9 cellular contexts compared by ENCODE assay signal in the genomic region with DNA sequence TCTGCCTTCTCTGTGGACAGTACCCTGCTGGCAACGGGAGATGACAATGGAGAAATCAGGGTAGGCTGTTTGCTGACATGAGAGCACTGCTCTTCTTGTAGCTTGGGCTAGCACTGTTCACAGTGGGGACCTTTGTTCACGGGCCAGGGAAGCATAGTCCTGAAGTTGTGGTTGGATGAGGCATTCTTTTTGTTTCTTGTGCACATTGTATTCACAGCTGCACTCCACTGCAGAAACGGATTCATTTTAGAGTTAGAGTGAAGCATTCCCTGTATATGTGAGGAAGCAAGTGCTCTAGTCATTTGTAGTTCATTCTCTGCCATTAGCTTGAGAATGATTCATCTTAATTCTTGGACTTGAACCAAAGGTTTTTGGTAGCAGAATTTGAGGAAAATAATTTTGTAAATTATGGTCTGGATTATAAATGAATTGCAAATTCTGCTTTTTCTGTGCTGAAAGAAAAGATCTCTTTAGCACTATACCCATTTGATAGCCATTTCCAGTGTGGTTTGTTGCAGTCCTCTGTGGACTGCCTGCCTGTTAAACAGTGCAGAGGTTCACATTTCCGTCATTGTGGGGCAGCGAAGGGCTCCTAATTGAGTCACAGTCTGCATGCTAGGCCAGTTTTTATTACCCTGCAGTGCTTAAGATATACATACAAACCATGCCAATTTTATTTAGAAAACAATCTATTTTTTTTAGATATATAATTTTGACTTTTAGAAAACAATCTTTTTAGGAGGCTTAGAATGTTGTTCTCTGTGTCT.
DNase-seq lines count a peak whose midpoint lies in the region; ATAC-seq, FAIRE-seq and TF ChIP-seq lines count a peak whose summit lies in the region.
"Had no signal": no experiment of that assay in that cellular context is flagged by ENCODE, and none has a peak within 500 bp of the region (broad histone marks: within the 10 kb centered on the region; RNA-seq: fewer than 3 reads in every experiment).

No MANE protein-coding gene starts in this region.

- H3K4me3 Mint-ChIP-seq in naive thymus-derived CD8-positive, alpha-beta T cell, result no peak overlapping the region

- H2BK120ac ChIP-seq in mesenchymal stem cell (ENCODE audit: low read depth, low read length), result no peak overlapping the region

- H4K91ac ChIP-seq in mesenchymal stem cell (ENCODE audit: low read length), result no peak overlapping the region

- peaks cover 13% of the 10 kb centered on the region for H3K79me1 ChIP-seq in mesenchymal stem cell (replicated peaks; ENCODE audit: low read length, poor library complexity, severe bottlenecking)

- no peak overlapping the region for H3K4ac ChIP-seq in mesenchymal stem cell (ENCODE audit: low read depth in 1 of 2, low read length in 2 of 2)

- POLR2A ChIA-PET in naive thymus-derived CD8-positive, alpha-beta T cell (lab: Charles Lee), result no interaction called here

- H2AK5ac ChIP-seq in mesenchymal stem cell (ENCODE audit: low read length, severe bottlenecking), result no peak overlapping the region

- peaks cover 0 to 3% (median 0%) of the 10 kb centered on the region in 4 donors for H3K4me1 Mint-ChIP-seq in naive thymus-derived CD8-positive, alpha-beta T cell

- H2BK12ac ChIP-seq in mesenchymal stem cell (ENCODE audit: low read length in 2 of 2), result no peak overlapping the region

- H2BK5ac ChIP-seq in mesenchymal stem cell (ENCODE audit: low read depth, low read length, poor library complexity, severe bottlenecking), result peak overlapping the region; percentile 24

- H2BK15ac ChIP-seq in mesenchymal stem cell (ENCODE audit: low read depth, poor library complexity, severe bottlenecking), result no peak overlapping the region

- no peak overlapping the region for H3K4me2 ChIP-seq in mesenchymal stem cell (ENCODE audit: low read length, poor library complexity, severe bottlenecking)

- no peak overlapping the region for H2AFZ ChIP-seq in mesenchymal stem cell (ENCODE audit: low read depth, low read length)

- H3K27me3 ChIP-seq in SJCRH30 (no peaks in the 10 kb centered on the region), mesenchymal stem cell (ENCODE audit: control insufficient read depth in 1 of 2, insufficient read depth in 1 of 2, low read length in 2 of 2) (no peaks in the 10 kb centered on the region)

- H3K4me1 ChIP-seq in SJCRH30, result no peaks in the 10 kb centered on the region
- peaks cover 4% of the 10 kb centered on the region for H3K4me1 ChIP-seq in mesenchymal stem cell (ENCODE audit: control insufficient read depth, insufficient read depth, low read depth, low read length)

- no peaks in the 10 kb centered on the region for H3K9me3 Mint-ChIP-seq in naive thymus-derived CD8-positive, alpha-beta T cell

- H3K27ac ChIP-seq in SJCRH30 (no peak overlapping the region), mesenchymal stem cell (ENCODE audit: low read length, poor library complexity, severe bottlenecking) (peak overlapping the region; percentile 47)

- no peak overlapping the region for H3K9ac ChIP-seq in mesenchymal stem cell (ENCODE audit: low read length)

- H4K8ac ChIP-seq in mesenchymal stem cell (ENCODE audit: low read length), result no peak overlapping the region

- H3K36me3 ChIP-seq in SJCRH30 (peaks cover 35% of the 10 kb centered on the region), mesenchymal stem cell (ENCODE audit: control insufficient read depth in 1 of 2, insufficient read depth in 2 of 2, low read depth in 1 of 2, low read length in 2 of 2) (peaks cover 14 to 67% of the 10 kb centered on the region in 2 experiments)

- ATAC-seq in GM21529 (IDR thresholded peaks at IDR 0.05; ENCODE audit: unreplicated experiment), result peak; percentile 79
- no peak for ATAC-seq in naive thymus-derived CD8-positive, alpha-beta T cell

- H3K9me3 ChIP-seq in SJCRH30 (replicated peaks) (no peaks in the 10 kb centered on the region), mesenchymal stem cell (ENCODE audit: control insufficient read depth, low read length) (no peaks in the 10 kb centered on the region)

- H3K18ac ChIP-seq in mesenchymal stem cell (ENCODE audit: low read depth in 1 of 2, low read length in 2 of 2), result no peak overlapping the region

- no peak overlapping the region for H3K14ac ChIP-seq in mesenchymal stem cell (ENCODE audit: low read length in 2 of 2)

- no peak overlapping the region for H3K23ac ChIP-seq in mesenchymal stem cell (ENCODE audit: low read length in 2 of 2)

- 52% methylated on average over 5 of the region's 5 CpGs for WGBS in mesenchymal stem cell

- TF ChIP-seq CTCF in choroid plexus epithelial cell (conservative IDR thresholded peaks at IDR 0.05; ENCODE audit: low read depth, low read length), result peak; percentile 79

- no peak overlapping the region for H3K4me3 ChIP-seq in SJCRH30
- no peak overlapping the region for H3K4me3 ChIP-seq in choroid plexus epithelial cell (ENCODE audit: low read depth, low read length)
- no peak overlapping the region for H3K4me3 ChIP-seq in mesenchymal stem cell (ENCODE audit: insufficient read depth in 1 of 2, low read depth in 1 of 2, low read length in 2 of 2)

- DNase-seq in activated CD8-positive, alpha-beta memory T cell treated with anti-CD3 and anti-CD28 coated beads, Interleukin-2, amount 50 U/mL, for 48 hours, result peak; percentile 73
- DNase-seq in activated CD8-positive, alpha-beta memory T cell treated with anti-CD3 and anti-CD28 coated beads, Interleukin-2, amount 50 U/mL, for 4 hours, result no peak
- DNase-seq in HTR-8/SVneo (ENCODE audit: insufficient read length, low spot score) (peak; percentile 31), SJCRH30 (peak; percentile 50 to 73), choroid plexus epithelial cell (ENCODE audit: low read depth) (peak; percentile 85), mesenchymal stem cell (peak; percentile 69)
- DNase-seq in naive thymus-derived CD8-positive, alpha-beta T cell, result no peak

- FAIRE-seq in HTR-8/SVneo (lab: Jason Lieb, UNC), result no peak
- FAIRE-seq: islet of Langerhans had no signal

- H3K27me3 Mint-ChIP-seq in naive thymus-derived CD8-positive, alpha-beta T cell, result no peaks in the 10 kb centered on the region

- H3K27ac Mint-ChIP-seq in naive thymus-derived CD8-positive, alpha-beta T cell, result peak overlapping the region in 3 of 10 donors; percentile 11 to 47 (median 28)

- peaks cover 9 to 84% (median 23%) of the 10 kb centered on the region in 3 donors for H3K36me3 Mint-ChIP-seq in naive thymus-derived CD8-positive, alpha-beta T cell

Comparison
In these comparisons a context has a peak if more than half of its experiments do, and no peak if none do; other contexts are left out.
1. DNase-seq: peak in activated CD8-positive, alpha-beta memory T cell treated with anti-CD3 and anti-CD28 coated beads, Interleukin-2, amount 50 U/mL, for 48 hours (single experiment), HTR-8/SVneo (single experiment), SJCRH30 (2 of 2), choroid plexus epithelial cell (single experiment) and mesenchymal stem cell (single experiment); none in activated CD8-positive, alpha-beta memory T cell treated with anti-CD3 and anti-CD28 coated beads, Interleukin-2, amount 50 U/mL, for 4 hours (single experiment) and naive thymus-derived CD8-positive, alpha-beta T cell (0 of 10).